ENCODE assay signal across 1 cellular context in the genomic region with DNA sequence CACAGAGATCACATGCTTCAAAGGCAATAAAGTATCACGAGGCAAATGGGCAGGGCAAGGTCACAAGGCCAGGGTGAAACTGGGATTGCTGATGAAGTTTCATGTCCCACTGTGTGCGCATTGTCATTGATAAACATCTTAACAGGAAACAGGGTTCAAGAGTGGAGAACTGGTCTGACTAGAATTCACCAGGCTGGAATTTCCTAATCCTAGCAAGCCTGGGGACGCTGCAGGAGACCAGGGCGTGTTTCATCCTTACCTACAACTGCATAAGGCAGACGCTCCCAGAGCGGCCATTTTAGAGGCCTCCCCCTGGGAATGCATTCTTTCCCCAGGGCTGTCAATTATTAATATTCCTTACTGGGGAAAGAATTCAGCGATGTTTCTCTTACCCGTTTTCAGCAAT.
TF ChIP-seq lines count a peak whose summit lies in the region.

No MANE protein-coding gene starts in this region.

TF ChIP-seq in WTC11, 78 proteins besides CTCF, POLR2A, EP300 and RAD21 (continued from another document):
- TF ChIP-seq USF1 (CRISPR knock-in tag; IDR thresholded peaks at IDR 0.05): peak; percentile 75
